11 cellular contexts compared by ENCODE assay signal in genomic region chr16:11183035-11183812, GRCh38.
A peak's percentile ranks its signal among the peaks of the same experiment; 100 is the strongest.
DNase-seq lines count a peak whose midpoint lies in the region; ATAC-seq and TF ChIP-seq lines count a peak whose summit lies in the region.
"Had no signal": no experiment of that assay in that cellular context is flagged by ENCODE, and none has a peak within 500 bp of the region (broad histone marks: within the 10 kb centered on the region; RNA-seq: fewer than 3 reads in every experiment).

No MANE protein-coding gene starts in this region.

- TF ChIP-seq CTCF in WTC11 (IDR thresholded peaks at IDR 0.05), result no peak

- H3K27me3 Mint-ChIP-seq in activated T-cell treated with anti-CD3 and anti-CD28 coated beads, Interleukin-2, amount 50 U/mL, for 72 hours (ENCODE audit: low read depth), result no peaks in the 10 kb centered on the region
- H3K27me3 Mint-ChIP-seq in WTC11 (ENCODE audit: low read depth), result no peaks in the 10 kb centered on the region
- H3K27me3 Mint-ChIP-seq in stimulated activated naive CD8-positive, alpha-beta T cell treated with anti-CD3 and anti-CD28 coated beads, Interleukin-15, amount 100 ng/mL, for 72 hours, result no peaks in the 10 kb centered on the region
- H3K27me3 Mint-ChIP-seq: T-cell had no signal

- H3K36me3 Mint-ChIP-seq in activated T-cell treated with anti-CD3 and anti-CD28 coated beads, Interleukin-2, amount 50 U/mL, for 72 hours (ENCODE audit: insufficient read depth in 2 of 2), result peaks cover 3 to 5% of the 10 kb centered on the region in 2 donors
- no peaks in the 10 kb centered on the region for H3K36me3 Mint-ChIP-seq in WTC11

- peak overlapping the region; percentile 92 for H3K27ac Mint-ChIP-seq in activated T-cell treated with anti-CD3 and anti-CD28 coated beads, Interleukin-2, amount 50 U/mL, for 72 hours
- no peak overlapping the region for H3K27ac Mint-ChIP-seq in WTC11
- H3K27ac Mint-ChIP-seq in stimulated activated naive CD8-positive, alpha-beta T cell treated with anti-CD3 and anti-CD28 coated beads, Interleukin-15, amount 100 ng/mL, for 72 hours, result peak overlapping the region; percentile 46 to 91
- H3K27ac Mint-ChIP-seq: T-cell had no signal

- ATAC-seq in activated T-cell treated with anti-CD3 and anti-CD28 coated beads, Interleukin-2, amount 50 U/mL, for 72 hours (replicated peaks in 1 of 2), result peak in 1 of 2 donors; percentile 16
- ATAC-seq in HG02642 (IDR thresholded peaks at IDR 0.05; ENCODE audit: poor library complexity, unreplicated experiment), result peak; percentile 49
- ATAC-seq in WTC11, result peak; percentile 33
- ATAC-seq in stimulated activated naive CD8-positive, alpha-beta T cell treated with anti-CD3 and anti-CD28 coated beads, Interleukin-15, amount 100 ng/mL, for 72 hours, result peak; percentile 58

- H3K4me3 Mint-ChIP-seq in activated T-cell treated with anti-CD3 and anti-CD28 coated beads, Interleukin-2, amount 50 U/mL, for 72 hours, result peak overlapping the region; percentile 16 to 68
- H3K4me3 Mint-ChIP-seq in WTC11, result no peak overlapping the region
- H3K4me3 Mint-ChIP-seq in stimulated activated naive CD8-positive, alpha-beta T cell treated with anti-CD3 and anti-CD28 coated beads, Interleukin-15, amount 100 ng/mL, for 72 hours, result peak overlapping the region; percentile 3 to 44
- H3K4me3 Mint-ChIP-seq: immature natural killer cell, T-cell had no signal

- no peak for DNase-seq in activated T-cell treated with anti-CD3 and anti-CD28 coated beads, Interleukin-2, amount 50 U/mL, for 72 hours
- no peak for DNase-seq in activated T-cell treated with anti-CD3 and anti-CD28 coated beads, Interleukin-2, amount 50 U/mL, for 1 hour
- DNase-seq in WTC11 (ENCODE audit: low spot score) (peak; percentile 52), hippocampal formation (lab: John Stamatoyannopoulos, UW) (no peak)
- DNase-seq in stimulated activated naive CD8-positive, alpha-beta T cell treated with anti-CD3 and anti-CD28 coated beads, Interleukin-15, amount 100 ng/mL, for 72 hours, result no peak
- no peak for DNase-seq in stimulated activated CD4-positive, alpha-beta T cell treated with anti-CD3 and anti-CD28 coated beads, Interleukin-4, amount 100 ng/mL, for 24 hours
- DNase-seq in activated naive CD4-positive, alpha-beta T cell (lab: John Stamatoyannopoulos, UW), result no peak
- DNase-seq: activated naive CD4-positive, alpha-beta T cell treated with anti-CD3 and anti-CD28 coated beads, Interleukin-2, amount 50 U/mL, for 16 hours; immature natural killer cell; T-cell had no signal

- H3K9me3 Mint-ChIP-seq in activated T-cell treated with anti-CD3 and anti-CD28 coated beads, Interleukin-2, amount 50 U/mL, for 72 hours, result no peaks in the 10 kb centered on the region
- no peaks in the 10 kb centered on the region for H3K9me3 Mint-ChIP-seq in WTC11
- H3K9me3 Mint-ChIP-seq in stimulated activated naive CD8-positive, alpha-beta T cell treated with anti-CD3 and anti-CD28 coated beads, Interleukin-15, amount 100 ng/mL, for 72 hours, result no peaks in the 10 kb centered on the region
- H3K9me3 Mint-ChIP-seq: immature natural killer cell, T-cell had no signal

- POLR2A ChIA-PET in WTC11 (lab: Charles Lee), result no interaction called here

- peaks cover 75% of the 10 kb centered on the region for H3K4me1 Mint-ChIP-seq in activated T-cell treated with anti-CD3 and anti-CD28 coated beads, Interleukin-2, amount 50 U/mL, for 72 hours (ENCODE audit: low read depth)
- H3K4me1 Mint-ChIP-seq in WTC11, result peaks cover 25% of the 10 kb centered on the region
- H3K4me1 Mint-ChIP-seq in stimulated activated naive CD8-positive, alpha-beta T cell treated with anti-CD3 and anti-CD28 coated beads, Interleukin-15, amount 100 ng/mL, for 72 hours, result peaks cover 64% of the 10 kb centered on the region

- CTCF ChIA-PET in WTC11 (lab: Charles Lee), result interaction anchor here (0.7 to 2.6 kb wide), 12 partner anchors 15 to 230 kb away, joined by 3 to 11 read pairs (median 4); no protein-coding TSS in a partner anchor

TF ChIP-seq in WTC11, 78 proteins besides CTCF, POLR2A, EP300 and RAD21:
- TF ChIP-seq ZNF423 (CRISPR knock-in tag; IDR thresholded peaks at IDR 0.05) (no peak), ATF6 (CRISPR knock-in tag; IDR thresholded peaks at IDR 0.05) (no peak), TEAD1 (CRISPR knock-in tag; IDR thresholded peaks at IDR 0.05) (no peak), NFYB (CRISPR knock-in tag; conservative IDR thresholded peaks at IDR 0.05; ENCODE audit: low read depth) (no peak), ZSCAN18 (CRISPR knock-in tag; IDR thresholded peaks at IDR 0.05) (no peak), ZNF416 (CRISPR knock-in tag; IDR thresholded peaks at IDR 0.05) (no peak), JUN (CRISPR knock-in tag; IDR thresholded peaks at IDR 0.05) (no peak)
- TF ChIP-seq, protein P1, sequence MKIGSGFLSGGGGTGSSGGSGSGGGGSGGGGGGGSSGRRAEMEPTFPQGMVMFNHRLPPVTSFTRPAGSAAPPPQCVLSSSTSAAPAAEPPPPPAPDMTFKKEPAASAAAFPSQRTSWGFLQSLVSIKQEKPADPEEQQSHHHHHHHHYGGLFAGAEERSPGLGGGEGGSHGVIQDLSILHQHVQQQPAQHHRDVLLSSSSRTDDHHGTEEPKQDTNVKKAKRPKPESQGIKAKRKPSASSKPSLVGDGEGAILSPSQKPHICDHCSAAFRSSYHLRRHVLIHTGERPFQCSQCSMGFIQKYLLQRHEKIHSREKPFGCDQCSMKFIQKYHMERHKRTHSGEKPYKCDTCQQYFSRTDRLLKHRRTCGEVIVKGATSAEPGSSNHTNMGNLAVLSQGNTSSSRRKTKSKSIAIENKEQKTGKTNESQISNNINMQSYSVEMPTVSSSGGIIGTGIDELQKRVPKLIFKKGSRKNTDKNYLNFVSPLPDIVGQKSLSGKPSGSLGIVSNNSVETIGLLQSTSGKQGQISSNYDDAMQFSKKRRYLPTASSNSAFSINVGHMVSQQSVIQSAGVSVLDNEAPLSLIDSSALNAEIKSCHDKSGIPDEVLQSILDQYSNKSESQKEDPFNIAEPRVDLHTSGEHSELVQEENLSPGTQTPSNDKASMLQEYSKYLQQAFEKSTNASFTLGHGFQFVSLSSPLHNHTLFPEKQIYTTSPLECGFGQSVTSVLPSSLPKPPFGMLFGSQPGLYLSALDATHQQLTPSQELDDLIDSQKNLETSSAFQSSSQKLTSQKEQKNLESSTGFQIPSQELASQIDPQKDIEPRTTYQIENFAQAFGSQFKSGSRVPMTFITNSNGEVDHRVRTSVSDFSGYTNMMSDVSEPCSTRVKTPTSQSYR (CRISPR knock-in tag; IDR thresholded peaks at IDR 0.05), result no peak
